17 cellular contexts compared by ENCODE assay signal in genomic region chr2:133579295-133579694, GRCh38. TPM values are rescaled to one million over a fixed set of nuclear protein-coding genes. Genes with fewer than 3 reads are reported as not detected.
A peak's percentile ranks its signal among the peaks of the same experiment; 100 is the strongest.
DNase-seq lines count a peak whose midpoint lies in the region; ATAC-seq and TF ChIP-seq lines count a peak whose summit lies in the region.
"Had no signal": no experiment of that assay in that cellular context is flagged by ENCODE, and none has a peak within 500 bp of the region (broad histone marks: within the 10 kb centered on the region; RNA-seq: fewer than 3 reads in every experiment).

No MANE protein-coding gene starts in this region.

- ATAC-seq in right lobe of liver, result peak; percentile 83 to 97 (median 92)
- no peak for ATAC-seq in GM21515 (IDR thresholded peaks at IDR 0.05; ENCODE audit: unreplicated experiment)

- no peaks in the 10 kb centered on the region for H3K27me3 ChIP-seq in right lobe of liver
- H3K27me3 ChIP-seq: upper lobe of left lung had no signal

- DNase-seq in A172 (ENCODE audit: low spot score) (peak; percentile 37), M059J (ENCODE audit: low read depth) (peak; percentile 86), dermis microvascular lymphatic vessel endothelial cell (ENCODE audit: low read depth in 2 of 2) (peak; percentile 26 to 86), right lobe of liver (peak; percentile 65 to 84 (median 81)), NCI-H82 (lab: John Stamatoyannopoulos, UW) (no peak), T-helper 9 cell (no peak)
- DNase-seq in effector CD4-positive, alpha-beta T cell, result no peak
- DNase-seq: activated B cell treated with CpG ODN at 0.5 μM for 24 hours, amniotic stem cell, DMS 273 treated with DMSO at 0.1 percent for 48 hours, GOT3, NCI-H1092 treated with DMSO at 0.1 percent for 48 hours, NCI-H526 treated with DMSO at 0.1 percent for 48 hours, upper lobe of left lung had no signal

- H3K4me3 ChIP-seq in right lobe of liver, result no peak overlapping the region
- H3K4me3 ChIP-seq: SK-N-MC, upper lobe of left lung had no signal

- peaks cover 0 to 15% (median 6%) of the 10 kb centered on the region in 4 donors for H3K4me1 ChIP-seq in right lobe of liver

- no peak for TF ChIP-seq POLR2A in right lobe of liver (IDR thresholded peaks at IDR 0.05)

- peak overlapping the region in 2 of 3 donors; percentile 8 to 42 for H3K27ac ChIP-seq in right lobe of liver
- H3K27ac ChIP-seq: SK-N-MC, upper lobe of left lung had no signal

- TF ChIP-seq CTCF in right lobe of liver (IDR thresholded peaks at IDR 0.05), result no peak

- intact Hi-C loops in right lobe of liver (cut with DNase I), result loop anchor here in 1 of 2 donors (10.0 kb wide), 1 partner anchor 196 kb away; no protein-coding TSS in a partner anchor

- 33% methylated on average over 1 of the region's 1 CpG for WGBS in right lobe of liver (ENCODE audit: insufficient coverage, low coverage, low lambda C conversion rate, missing lambda C conversion rate)

- H3K36me3 ChIP-seq in right lobe of liver, result no peaks in the 10 kb centered on the region
- H3K36me3 ChIP-seq: upper lobe of left lung had no signal

- H3K9me3 ChIP-seq in right lobe of liver, result no peaks in the 10 kb centered on the region
- H3K9me3 ChIP-seq: upper lobe of left lung had no signal

RNA-seq across cellular contexts. Expression of gene NCKAP5, which starts 11.0 kb away (rescaled TPM):
- 0.07 and 3.7 TPM in 2 replicates for total RNA-seq in A172 (2014; rRNA removed; shearing (Covaris generic))
- total RNA-seq in M059J (2014; rRNA removed; shearing (Covaris generic)), result 3.6 and 6.5 TPM in 2 replicates
- total RNA-seq in dermis microvascular lymphatic vessel endothelial cell, result under 0.01 TPM in 2 replicates
- 10 to 100 TPM in 1 of 6 experiments, 1 to 10 TPM in 5; 3.6 to 11.7 (median 6.9) TPM for total RNA-seq in right lobe of liver
- total RNA-seq: activated B cell treated with CpG ODN at 0.5 μM for 24 hours, HT-29 had no signal

Comparison
In these comparisons a context has a peak if more than half of its experiments do, and no peak if none do; other contexts are left out.
1. DNase-seq: peak in A172 (single experiment), M059J (single experiment), dermis microvascular lymphatic vessel endothelial cell (2 of 2) and right lobe of liver (3 of 3); none in NCI-H82 (single experiment), effector CD4-positive, alpha-beta T cell (single experiment) and T-helper 9 cell (single experiment).